In genomic region chr5:83711982-83712601, GRCh38 we compare ENCODE assay signal across 9 cellular contexts. TPM values are rescaled to one million over a fixed set of nuclear protein-coding genes. Genes with fewer than 3 reads are reported as not detected.
DNase-seq lines count a peak whose midpoint lies in the region; ATAC-seq and TF ChIP-seq lines count a peak whose summit lies in the region.
"Had no signal": no experiment of that assay in that cellular context is flagged by ENCODE, and none has a peak within 500 bp of the region (broad histone marks: within the 10 kb centered on the region; RNA-seq: fewer than 3 reads in every experiment).

No MANE protein-coding gene starts in this region.

- H3K9me3 ChIP-seq in left ventricle myocardium inferior (replicated peaks) = peaks cover 3% of the 10 kb centered on the region
- H3K9me3 ChIP-seq in upper lobe of right lung = no peaks in the 10 kb centered on the region

- H3K27ac ChIP-seq in left ventricle myocardium inferior (replicated peaks) (no peak overlapping the region), upper lobe of right lung (no peak overlapping the region)
- H3K27ac ChIP-seq: epithelial cell of prostate had no signal

- DNase-seq in left ventricle myocardium inferior = no peak
- no peak for DNase-seq in left cardiac atrium
- DNase-seq in LHCN-M2 (ENCODE audit: low read depth) = peak; percentile 38
- peak; percentile 9 to 33 for DNase-seq in activated CD4-positive, alpha-beta T cell treated with anti-CD3 and anti-CD28 coated beads, Interleukin-2, amount 50 U/mL, for 48 hours
- DNase-seq in inferior parietal cortex (ENCODE audit: extremely low spot score) = peak; percentile 82
- DNase-seq in upper lobe of right lung = no peak
- DNase-seq in retina = no peak

- TF ChIP-seq CTCF in left ventricle myocardium inferior (IDR thresholded peaks at IDR 0.05; ENCODE audit: borderline replicate concordance) = peak; percentile 83
- peak; percentile 83 for TF ChIP-seq CTCF in upper lobe of right lung (IDR thresholded peaks at IDR 0.05)

- intact Hi-C loops in left ventricle myocardium inferior (cut with micrococcal nuclease) (no loop called here), left cardiac atrium (cut with DNase I) (no loop called here), upper lobe of right lung (cut with DNase I) (no loop called here)

- ATAC-seq in left cardiac atrium = no peak
- peak; percentile 80 for ATAC-seq in GM21723 (IDR thresholded peaks at IDR 0.05; ENCODE audit: unreplicated experiment)
- peak; percentile 69 for ATAC-seq in upper lobe of right lung

- H3K27me3 ChIP-seq in left ventricle myocardium inferior (ENCODE audit: low read depth) (peaks cover 23% of the 10 kb centered on the region), upper lobe of right lung (no peaks in the 10 kb centered on the region)

- H3K4me3 ChIP-seq in left ventricle myocardium inferior (no peak overlapping the region), upper lobe of right lung (no peak overlapping the region)

- H3K36me3 ChIP-seq in left ventricle myocardium inferior = no peaks in the 10 kb centered on the region
- H3K36me3 ChIP-seq in upper lobe of right lung = no peaks in the 10 kb centered on the region

- H3K4me1 ChIP-seq in left ventricle myocardium inferior (no peaks in the 10 kb centered on the region), upper lobe of right lung (no peaks in the 10 kb centered on the region)

RNA-seq across cellular contexts. Expression of gene HAPLN1, which starts 8.6 kb away (rescaled TPM):
- 2.1 TPM for total RNA-seq in left ventricle myocardium inferior
- under 1 TPM; 0.29 to 0.73 TPM for total RNA-seq in left cardiac atrium
- under 0.01 TPM in 1 of 2 replicates, not detected in the other for total RNA-seq in LHCN-M2 (2014; rRNA removed)
- 0.17 TPM for polyA plus RNA-seq in LHCN-M2 (2012)
- total RNA-seq in upper lobe of right lung = 0.12 TPM

Comparison
In these comparisons a context has a peak if more than half of its experiments do, and no peak if none do; other contexts are left out.
1. DNase-seq: peak in LHCN-M2 (single experiment), activated CD4-positive, alpha-beta T cell treated with anti-CD3 and anti-CD28 coated beads, Interleukin-2, amount 50 U/mL, for 48 hours (2 of 2) and inferior parietal cortex (single experiment); none in left ventricle myocardium inferior (single experiment), left cardiac atrium (single experiment), upper lobe of right lung (single experiment) and retina (single experiment).
2. ATAC-seq: peak in GM21723 (single experiment) and upper lobe of right lung (single experiment); none in left cardiac atrium (0 of 2).